ENCODE assay signal across 9 cellular contexts in the genomic region with DNA sequence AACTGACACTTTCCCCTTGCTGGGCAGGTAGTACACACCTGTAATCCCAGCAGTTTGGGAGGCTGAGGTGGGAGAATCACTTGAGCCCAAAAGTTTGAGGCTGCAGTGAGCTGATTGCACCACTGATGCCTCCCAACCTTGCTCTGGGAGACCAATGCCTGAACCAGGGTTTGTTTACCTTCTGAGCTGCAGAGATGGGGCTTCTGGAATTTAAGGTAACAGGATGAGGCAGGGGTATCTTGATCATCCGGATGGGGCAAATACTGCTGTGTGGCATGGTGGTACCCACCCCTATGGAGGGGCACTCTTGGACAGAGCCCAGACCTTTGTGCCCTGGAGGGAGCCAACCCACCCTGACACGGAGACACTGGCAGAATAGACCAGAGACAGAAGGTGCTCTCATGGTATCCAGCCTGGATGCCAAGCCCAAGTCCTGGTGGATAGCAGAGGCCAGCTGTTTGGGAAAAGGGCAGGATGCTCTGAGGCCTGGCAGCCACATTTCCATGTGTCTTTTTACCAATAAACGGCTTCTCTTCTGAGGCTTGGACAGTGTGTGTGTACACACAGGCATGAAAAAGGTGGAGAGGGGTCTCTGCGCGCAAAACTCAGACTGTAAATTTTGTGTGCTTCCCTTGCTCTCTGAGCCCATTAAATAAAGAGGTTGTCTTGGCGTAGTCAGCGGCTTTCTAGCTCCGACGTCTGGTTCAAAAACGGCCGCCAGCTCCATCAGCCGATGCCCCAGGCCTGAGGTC. TPM values are rescaled to one million over a fixed set of nuclear protein-coding genes. Genes with fewer than 3 reads are reported as not detected.
DNase-seq lines count a peak whose midpoint lies in the region; ATAC-seq and TF ChIP-seq lines count a peak whose summit lies in the region.
"Had no signal": no experiment of that assay in that cellular context is flagged by ENCODE, and none has a peak within 500 bp of the region (broad histone marks: within the 10 kb centered on the region; RNA-seq: fewer than 3 reads in every experiment).

No MANE protein-coding gene starts in this region.

- H3K36me3 Mint-ChIP-seq in activated CD8-positive, alpha-beta memory T cell treated with anti-CD3 and anti-CD28 coated beads, Interleukin-2, amount 10 ng/mL, durations not matched to agents 7 days and 5 days: peaks cover 8% of the 10 kb centered on the region

- peak overlapping the region; percentile 94 for H3K9ac ChIP-seq in adipocyte (ENCODE audit: low read length)

- peak overlapping the region; percentile 79 for H3K4me3 Mint-ChIP-seq in activated CD8-positive, alpha-beta memory T cell treated with anti-CD3 and anti-CD28 coated beads, Interleukin-2, amount 10 ng/mL, durations not matched to agents 7 days and 5 days

- no peaks in the 10 kb centered on the region for H3K27me3 ChIP-seq in adipocyte (replicated peaks; ENCODE audit: control insufficient read depth, insufficient read depth, low read length)
- H3K27me3 ChIP-seq in tibial artery: no peaks in the 10 kb centered on the region

- H3K4me3 ChIP-seq in adipocyte (ENCODE audit: low read length) (peak overlapping the region; percentile 90), tibial artery (peak overlapping the region; percentile 68 to 75)

- no peak for ATAC-seq in activated CD8-positive, alpha-beta memory T cell treated with anti-CD3 and anti-CD28 coated beads, Interleukin-2, amount 10 ng/mL, durations not matched to agents 7 days and 5 days
- peak; percentile 4 for ATAC-seq in left lobe of liver

- H3K4me1 Mint-ChIP-seq in activated CD8-positive, alpha-beta memory T cell treated with anti-CD3 and anti-CD28 coated beads, Interleukin-2, amount 10 ng/mL, durations not matched to agents 7 days and 5 days: peaks cover 49% of the 10 kb centered on the region

- CTCF ChIA-PET in activated CD8-positive, alpha-beta memory T cell treated with anti-CD3 and anti-CD28 coated beads, Interleukin-2, amount 10 ng/mL, durations not matched to agents 7 days and 5 days (lab: Charles Lee): interaction anchor here (0.7 to 8.2 kb wide), 6 partner anchors 9 to 31 kb away, joined by 3 to 73 read pairs (median 6); a partner anchor contains a TSS

- H3K9me3 ChIP-seq in adipocyte (ENCODE audit: control insufficient read depth, low read length) (no peaks in the 10 kb centered on the region), tibial artery (no peaks in the 10 kb centered on the region)

- H3K4me1 ChIP-seq in adipocyte (ENCODE audit: control insufficient read depth, insufficient read depth, low read length) (peaks cover 6% of the 10 kb centered on the region), tibial artery (peaks cover 0 to 26% (median 20%) of the 10 kb centered on the region in 4 donors)

- H3K27ac Mint-ChIP-seq in activated CD8-positive, alpha-beta memory T cell treated with anti-CD3 and anti-CD28 coated beads, Interleukin-2, amount 10 ng/mL, durations not matched to agents 7 days and 5 days: peak overlapping the region; percentile 72

- H3K36me3 ChIP-seq in adipocyte (ENCODE audit: control insufficient read depth, insufficient read depth, low read length, severe bottlenecking): peaks cover 8% of the 10 kb centered on the region
- peaks cover 0 to 17% (median 17%) of the 10 kb centered on the region in 3 donors for H3K36me3 ChIP-seq in tibial artery

- H3K27me3 Mint-ChIP-seq in activated CD8-positive, alpha-beta memory T cell treated with anti-CD3 and anti-CD28 coated beads, Interleukin-2, amount 10 ng/mL, durations not matched to agents 7 days and 5 days: peaks cover 20% of the 10 kb centered on the region

- no peaks in the 10 kb centered on the region for H3K9me3 Mint-ChIP-seq in activated CD8-positive, alpha-beta memory T cell treated with anti-CD3 and anti-CD28 coated beads, Interleukin-2, amount 10 ng/mL, durations not matched to agents 7 days and 5 days (ENCODE audit: low read depth)

- no peak for TF ChIP-seq CTCF in tibial artery (IDR thresholded peaks at IDR 0.05)

- intact Hi-C loops in tibial artery (cut with DNase I; ENCODE audit: low total_unique reads): no loop called here

- no peak for DNase-seq in activated CD8-positive, alpha-beta memory T cell treated with anti-CD3 and anti-CD28 coated beads, Interleukin-2, amount 10 ng/mL, durations not matched to agents 7 days and 5 days
- no peak for DNase-seq in activated CD8-positive, alpha-beta memory T cell treated with anti-CD3 and anti-CD28 coated beads, Interleukin-2, amount 50 U/mL, for 48 hours
- no peak for DNase-seq in adipocyte (ENCODE audit: low read depth)
- no peak for DNase-seq in left lobe of liver (ENCODE audit: low spot score)
- DNase-seq in tibial artery: no peak
- no peak for DNase-seq in midbrain (lab: John Stamatoyannopoulos, UW)
- no peak for DNase-seq in activated effector memory CD4-positive, alpha-beta T cell treated with Interleukin-2 at 50 U/mL for 16 hours
- DNase-seq in NOMO-1 treated with DMSO at 0.1 percent for 48 hours (lab: John Stamatoyannopoulos, UW; ENCODE audit: unreplicated experiment): no peak

- H3K27ac ChIP-seq in tibial artery: peak overlapping the region; percentile 87 to 90

RNA-seq across cellular contexts. Expression of a gene that starts 4.4 kb away (rescaled TPM):
- 10 to 100 TPM; 13.7 to 15.6 TPM for total RNA-seq in activated CD8-positive, alpha-beta memory T cell treated with anti-CD3 and anti-CD28 coated beads, Interleukin-2, amount 10 ng/mL, durations not matched to agents 7 days and 5 days
- total RNA-seq in left lobe of liver: 5.4 TPM

RNA-seq across cellular contexts. Expression of a gene that starts 7.8 kb away (rescaled TPM):
- 1 to 10 TPM; 4.9 to 5.4 TPM for total RNA-seq in activated CD8-positive, alpha-beta memory T cell treated with anti-CD3 and anti-CD28 coated beads, Interleukin-2, amount 10 ng/mL, durations not matched to agents 7 days and 5 days
- 13.5 TPM for total RNA-seq in left lobe of liver

RNA-seq across cellular contexts. Expression of a gene that starts 17.2 kb away (rescaled TPM):
- total RNA-seq in activated CD8-positive, alpha-beta memory T cell treated with anti-CD3 and anti-CD28 coated beads, Interleukin-2, amount 10 ng/mL, durations not matched to agents 7 days and 5 days: 100 to 1,000 TPM; 259 to 278 TPM
- total RNA-seq in left lobe of liver: 1.4 TPM
- total RNA-seq: SK-MEL-5 had no signal

RNA-seq across cellular contexts. Expression of a gene that starts 25.0 kb away (rescaled TPM):
- 1 to 10 TPM in 1 of 2 experiments, not detected in 1; 1.0 TPM for total RNA-seq in activated CD8-positive, alpha-beta memory T cell treated with anti-CD3 and anti-CD28 coated beads, Interleukin-2, amount 10 ng/mL, durations not matched to agents 7 days and 5 days
- not detected for total RNA-seq in left lobe of liver
- total RNA-seq: SK-MEL-5 had no signal

RNA-seq across cellular contexts. Expression of a gene that starts 29.3 kb away (rescaled TPM):
- total RNA-seq in activated CD8-positive, alpha-beta memory T cell treated with anti-CD3 and anti-CD28 coated beads, Interleukin-2, amount 10 ng/mL, durations not matched to agents 7 days and 5 days: 10 to 100 TPM; 84.1 to 87.3 TPM
- total RNA-seq in left lobe of liver: 14.1 TPM

Comparison
In these comparisons a context has a peak if more than half of its experiments do, and no peak if none do; other contexts are left out.
1. RNA of a gene that starts 17.2 kb away (total RNA-seq): 259 to 278 TPM in activated CD8-positive, alpha-beta memory T cell treated with anti-CD3 and anti-CD28 coated beads, Interleukin-2, amount 10 ng/mL, durations not matched to agents 7 days and 5 days; 1.4 TPM in left lobe of liver (single experiment); every median in the first group is over 100 times any median in the second.